Comparison of ENCODE assay signal across 9 cellular contexts in the genomic region with DNA sequence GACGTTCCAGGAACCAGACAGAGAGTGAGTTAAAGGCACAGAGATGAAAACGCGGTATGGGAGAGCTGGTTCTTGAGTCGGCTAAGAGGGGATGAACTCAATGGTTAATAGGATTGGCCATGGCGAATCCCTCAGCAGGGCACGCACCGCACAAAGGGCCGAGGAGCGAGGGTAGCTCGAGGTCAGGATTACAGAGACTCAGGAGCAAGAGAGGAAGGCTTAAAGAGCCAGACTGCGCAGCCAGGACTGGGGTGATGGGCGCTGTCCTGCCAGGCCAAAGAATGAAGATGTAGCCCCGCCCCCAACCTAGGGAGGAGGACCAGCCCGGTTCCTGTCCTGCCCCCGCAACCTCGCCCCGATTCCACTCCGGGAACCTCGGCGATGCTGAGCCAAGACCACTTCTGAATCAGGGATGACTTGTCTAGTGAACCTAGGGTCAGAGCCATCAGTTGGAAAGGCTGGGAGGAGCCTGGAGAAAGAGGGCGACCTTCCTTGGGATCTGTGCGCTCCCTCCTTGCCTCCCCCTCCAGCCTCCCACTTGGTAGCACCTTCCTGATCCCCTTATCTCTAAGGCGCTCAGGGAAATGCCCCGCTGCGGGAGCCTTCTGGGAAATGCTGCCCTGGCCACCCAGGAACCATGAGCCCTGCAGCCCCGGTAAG. TPM values are rescaled to one million over a fixed set of nuclear protein-coding genes. Genes with fewer than 3 reads are reported as not detected.
A peak's percentile ranks its signal among the peaks of the same experiment; 100 is the strongest.
DNase-seq lines count a peak whose midpoint lies in the region; ATAC-seq and TF ChIP-seq lines count a peak whose summit lies in the region.
"Had no signal": no experiment of that assay in that cellular context is flagged by ENCODE, and none has a peak within 500 bp of the region (broad histone marks: within the 10 kb centered on the region; RNA-seq: fewer than 3 reads in every experiment).

A gene with protein sequence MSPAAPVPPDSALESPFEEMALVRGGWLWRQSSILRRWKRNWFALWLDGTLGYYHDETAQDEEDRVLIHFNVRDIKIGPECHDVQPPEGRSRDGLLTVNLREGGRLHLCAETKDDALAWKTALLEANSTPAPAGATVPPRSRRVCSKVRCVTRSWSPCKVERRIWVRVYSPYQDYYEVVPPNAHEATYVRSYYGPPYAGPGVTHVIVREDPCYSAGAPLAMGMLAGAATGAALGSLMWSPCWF (plus strand): TSS at position 610 of the 660 bp plus-strand sequence. CDS start 28 bp downstream, at position 638.

- H3K27ac ChIP-seq in body of pancreas, result peak within 1 kb of the TSS in 1 of 4 donors; percentile 62
- H3K27ac ChIP-seq in temporal lobe (ENCODE audit: low read depth, low read length), result peak within 1 kb of the TSS; percentile 65

- peaks cover 11% of the 10 kb centered on the region for H3K4me1 Mint-ChIP-seq in activated CD4-positive, alpha-beta T cell treated with anti-CD3 and anti-CD28 coated beads, Interleukin-2, amount 10 ng/mL, durations not matched to agents 24 days and 14 days

- WGBS in body of pancreas, 2 donors, result 61 to 63% methylated on average over 17 to 24 of the region's 26 CpGs

- no peaks in the 10 kb centered on the region for H3K36me3 Mint-ChIP-seq in activated CD4-positive, alpha-beta T cell treated with anti-CD3 and anti-CD28 coated beads, Interleukin-2, amount 10 ng/mL, durations not matched to agents 24 days and 14 days (ENCODE audit: low read depth)

- intact Hi-C loops in activated CD4-positive, alpha-beta T cell treated with anti-CD3 and anti-CD28 coated beads, Interleukin-2, amount 10 ng/mL, durations not matched to agents 24 days and 14 days (cut with micrococcal nuclease), result loop anchor here (2.0 kb wide), 1 partner anchor 47 kb away; a partner anchor contains a TSS
- intact Hi-C loops in body of pancreas (cut with DNase I), result no loop called here

- H3K27me3 ChIP-seq in body of pancreas, result no peaks in the 10 kb centered on the region

- ATAC-seq in body of pancreas (no peak), HG02884 (IDR thresholded peaks at IDR 0.05; ENCODE audit: unreplicated experiment) (no peak)

- H3K27ac Mint-ChIP-seq in activated CD4-positive, alpha-beta T cell treated with anti-CD3 and anti-CD28 coated beads, Interleukin-2, amount 10 ng/mL, durations not matched to agents 24 days and 14 days, result no peak within 1 kb of the TSS

- H3K36me3 ChIP-seq in body of pancreas (replicated peaks in 1 of 2; ENCODE audit: insufficient read depth in 1 of 2, low read depth in 2 of 2), result no peaks in the 10 kb centered on the region

- H3K9me3 ChIP-seq in body of pancreas, result no peaks in the 10 kb centered on the region

- no peaks in the 10 kb centered on the region for H3K9me3 Mint-ChIP-seq in activated CD4-positive, alpha-beta T cell treated with anti-CD3 and anti-CD28 coated beads, Interleukin-2, amount 10 ng/mL, durations not matched to agents 24 days and 14 days

- TF ChIP-seq POLR2A in body of pancreas (IDR thresholded peaks at IDR 0.05), result no peak

- in situ Hi-C loops in GM13977 (cut with MboI; ENCODE audit: low pct_unique_long_range_greater_than_20kb, low sequenced_read_pairs, unreplicated experiment), result no loop called here

- DNase-seq in activated CD4-positive, alpha-beta T cell treated with anti-CD3 and anti-CD28 coated beads, Interleukin-2, amount 10 ng/mL, durations not matched to agents 24 days and 14 days, result no peak
- no peak for DNase-seq in activated CD4-positive, alpha-beta T cell treated with anti-CD3 and anti-CD28 coated beads, Interleukin-2, amount 50 U/mL, for 1 hour
- DNase-seq in body of pancreas (no peak), left kidney (ENCODE audit: low read depth, low spot score) (peak; percentile 52), NCI-H1436 treated with DMSO at 0.1 percent for 48 hours (lab: John Stamatoyannopoulos, UW) (no peak), GM13977 (ENCODE audit: low spot score) (no peak)
- DNase-seq: NCI-H2081 had no signal

- H3K4me3 Mint-ChIP-seq in activated CD4-positive, alpha-beta T cell treated with anti-CD3 and anti-CD28 coated beads, Interleukin-2, amount 10 ng/mL, durations not matched to agents 24 days and 14 days, result peak within 1 kb of the TSS; percentile 75

- H3K27me3 Mint-ChIP-seq in activated CD4-positive, alpha-beta T cell treated with anti-CD3 and anti-CD28 coated beads, Interleukin-2, amount 10 ng/mL, durations not matched to agents 24 days and 14 days, result peaks cover 3% of the 10 kb centered on the region

- H3K4me1 ChIP-seq in body of pancreas, result peaks cover 7% of the 10 kb centered on the region

- TF ChIP-seq CTCF in body of pancreas (IDR thresholded peaks at IDR 0.05) (no peak), GM13977 (IDR thresholded peaks at IDR 0.05; ENCODE audit: extremely low read depth, insufficient read depth, missing control alignments) (no peak)

- H3K4me3 ChIP-seq in body of pancreas, result no peak within 1 kb of the TSS

RNA-seq across cellular contexts. Expression of the gene that starts here (rescaled TPM):
- 1.0 and 1.5 TPM in 2 replicates for total RNA-seq in activated CD4-positive, alpha-beta T cell treated with anti-CD3 and anti-CD28 coated beads, Interleukin-2, amount 10 ng/mL, durations not matched to agents 24 days and 14 days
- 10 to 100 TPM; 22.4 to 42.5 TPM for total RNA-seq in body of pancreas
- 14.3 TPM for total RNA-seq in temporal lobe
